Comparison of ENCODE assay signal across 1 cellular context in genomic region chr2:241354668-241355658, GRCh38.
A peak's percentile ranks its signal among the peaks of the same experiment; 100 is the strongest.
TF ChIP-seq lines count a peak whose summit lies in the region.

No MANE protein-coding gene starts in this region.

TF ChIP-seq in HepG2, 621 proteins besides CTCF, POLR2A, EP300 and RAD21 (continued from another document and continues in another):
- no peak for TF ChIP-seq GRHL1 (CRISPR knock-in tag; conservative IDR thresholded peaks at IDR 0.05)
- TF ChIP-seq KAT7 (CRISPR knock-in tag; IDR thresholded peaks at IDR 0.05; ENCODE audit: borderline replicate concordance) = no peak
- no peak for TF ChIP-seq NFE2 (CRISPR knock-in tag; IDR thresholded peaks at IDR 0.05)
- TF ChIP-seq PHF8 (CRISPR knock-in tag; IDR thresholded peaks at IDR 0.05) = no peak; the same call in 1 of the 2 replicates
- TF ChIP-seq ZNF180 (CRISPR knock-in tag; IDR thresholded peaks at IDR 0.05; ENCODE audit: borderline replicate concordance, low read depth) = no peak
- TF ChIP-seq ZSCAN30 (CRISPR knock-in tag; IDR thresholded peaks at IDR 0.05) = no peak
- 0 out of 2 replicates have a peak, but pooled peaks have one; percentile 64 for TF ChIP-seq ZNF75D (CRISPR knock-in tag; IDR thresholded peaks at IDR 0.05; ENCODE audit: borderline replicate concordance)
- TF ChIP-seq YEATS2 (CRISPR knock-in tag; IDR thresholded peaks at IDR 0.05; ENCODE audit: borderline replicate concordance) = peak; percentile 38; the same call in 1 of the 2 replicates
- 0 out of 2 replicates have a peak, but pooled peaks have one; percentile 25 for TF ChIP-seq FOXK1 (CRISPR knock-in tag; IDR thresholded peaks at IDR 0.05; ENCODE audit: borderline replicate concordance, low read depth)
- no peak for TF ChIP-seq IRF1 (CRISPR knock-in tag; IDR thresholded peaks at IDR 0.05; ENCODE audit: low read depth)
- no peak for TF ChIP-seq ZNF615 (CRISPR knock-in tag; IDR thresholded peaks at IDR 0.05; ENCODE audit: borderline replicate concordance)
- no peak for TF ChIP-seq ZNF562 (CRISPR knock-in tag; IDR thresholded peaks at IDR 0.05; ENCODE audit: borderline replicate concordance)
- 0 out of 2 replicates have a peak, but pooled peaks have one; percentile 51 for TF ChIP-seq ZNF274 (CRISPR knock-in tag; IDR thresholded peaks at IDR 0.05)
- TF ChIP-seq ZNF263 (CRISPR knock-in tag; IDR thresholded peaks at IDR 0.05) = peak; percentile 51; the same call in 1 of the 2 replicates
- no peak for TF ChIP-seq AGO1 (IDR thresholded peaks at IDR 0.05; ENCODE audit: low read depth, low read length, poor library complexity, severe bottlenecking)
- no peak for TF ChIP-seq LRRFIP1 (CRISPR knock-in tag; conservative IDR thresholded peaks at IDR 0.05)
- TF ChIP-seq ZNF350 (CRISPR knock-in tag; IDR thresholded peaks at IDR 0.05; ENCODE audit: borderline replicate concordance, low read depth) = peak; percentile 28; the same call in 1 of the 2 replicates
- peak; percentile 46 for TF ChIP-seq MED1 (CRISPR knock-in tag; IDR thresholded peaks at IDR 0.05)
- TF ChIP-seq RXRB (CRISPR knock-in tag; IDR thresholded peaks at IDR 0.05; ENCODE audit: borderline replicate concordance) = no peak
- peak; percentile 29; the same call in 1 of the 2 replicates for TF ChIP-seq ZNF614 (CRISPR knock-in tag; IDR thresholded peaks at IDR 0.05; ENCODE audit: borderline replicate concordance)
- no peak for TF ChIP-seq ZNF484 (CRISPR knock-in tag; IDR thresholded peaks at IDR 0.05; ENCODE audit: borderline replicate concordance, low read depth)
- TF ChIP-seq ZNF670 (CRISPR knock-in tag; IDR thresholded peaks at IDR 0.05; ENCODE audit: borderline replicate concordance) = no peak
- no peak for TF ChIP-seq ZMYM2 (CRISPR knock-in tag; IDR thresholded peaks at IDR 0.05)
- no peak for TF ChIP-seq PCBP1 (IDR thresholded peaks at IDR 0.05; ENCODE audit: borderline replicate concordance, low read depth, low read length)
- TF ChIP-seq ZNF235 (CRISPR knock-in tag; IDR thresholded peaks at IDR 0.05; ENCODE audit: borderline replicate concordance) = no peak
- TF ChIP-seq ZBTB39 (CRISPR knock-in tag; IDR thresholded peaks at IDR 0.05) = no peak
- no peak for TF ChIP-seq NFATC3 (CRISPR knock-in tag; IDR thresholded peaks at IDR 0.05)
- no peak for TF ChIP-seq PAWR (CRISPR knock-in tag; IDR thresholded peaks at IDR 0.05; ENCODE audit: borderline replicate concordance)
- TF ChIP-seq IKZF1 (IDR thresholded peaks at IDR 0.05) = no peak
- no peak for TF ChIP-seq ZC3H4 (CRISPR knock-in tag; IDR thresholded peaks at IDR 0.05; ENCODE audit: borderline replicate concordance)
- peak; percentile 76 for TF ChIP-seq ZFP37 (CRISPR knock-in tag; IDR thresholded peaks at IDR 0.05; ENCODE audit: borderline replicate concordance)
- no peak for TF ChIP-seq ZNF737 (CRISPR knock-in tag; IDR thresholded peaks at IDR 0.05; ENCODE audit: borderline replicate concordance)
- no peak for TF ChIP-seq ZNF33A (CRISPR knock-in tag; IDR thresholded peaks at IDR 0.05; ENCODE audit: borderline replicate concordance)
- no peak for TF ChIP-seq ATF6 (CRISPR knock-in tag; conservative IDR thresholded peaks at IDR 0.05)
- no peak for TF ChIP-seq ZNF205 (CRISPR knock-in tag; IDR thresholded peaks at IDR 0.05)
- no peak for TF ChIP-seq FOXP4 (CRISPR knock-in tag; IDR thresholded peaks at IDR 0.05)
- no peak for TF ChIP-seq ZSCAN9 (CRISPR knock-in tag; IDR thresholded peaks at IDR 0.05; ENCODE audit: borderline replicate concordance)
- no peak for TF ChIP-seq MLXIP (CRISPR knock-in tag; IDR thresholded peaks at IDR 0.05; ENCODE audit: borderline replicate concordance)
- TF ChIP-seq DR1 (CRISPR knock-in tag; IDR thresholded peaks at IDR 0.05) = no peak
- TF ChIP-seq ZNF253 (CRISPR knock-in tag; IDR thresholded peaks at IDR 0.05; ENCODE audit: borderline replicate concordance) = no peak
- no peak for TF ChIP-seq GATAD2A (CRISPR knock-in tag; IDR thresholded peaks at IDR 0.05)
- TF ChIP-seq SIX1 (CRISPR knock-in tag; IDR thresholded peaks at IDR 0.05; ENCODE audit: borderline replicate concordance) = peak; percentile 92
- TF ChIP-seq KDM2A (CRISPR knock-in tag; IDR thresholded peaks at IDR 0.05; ENCODE audit: borderline replicate concordance, low read depth) = peak; percentile 93
- TF ChIP-seq AKAP8 (CRISPR knock-in tag; IDR thresholded peaks at IDR 0.05) = peak; percentile 92
- TF ChIP-seq TFDP2 (CRISPR knock-in tag; IDR thresholded peaks at IDR 0.05) = peak; percentile 54
